In genomic region chr22:44118645-44119315, GRCh38 we compare ENCODE assay signal across 1 cellular context.
TF ChIP-seq lines count a peak whose summit lies in the region.

No MANE protein-coding gene starts in this region.

TF ChIP-seq in GM23338, 12 proteins besides CTCF, POLR2A, EP300 and RAD21 (continued from another document):
- TF ChIP-seq REST (IDR thresholded peaks at IDR 0.05; ENCODE audit: unreplicated experiment) (no peak), CREB1 (CRISPR knock-in tag; IDR thresholded peaks at IDR 0.05; ENCODE audit: low read depth) (no peak), NANOG (IDR thresholded peaks at IDR 0.05; ENCODE audit: borderline replicate concordance) (no peak), ZNF114 (CRISPR knock-in tag; IDR thresholded peaks at IDR 0.05) (no peak), EZH2 (IDR thresholded peaks at IDR 0.05; ENCODE audit: low read depth, unreplicated experiment) (no peak), STAT1 (IDR thresholded peaks at IDR 0.05; ENCODE audit: unreplicated experiment) (no peak)
TF ChIP-seq in GM23338: peak in this region for 0.
